ENCODE assay signal across 31 cellular contexts in genomic region chr15:36301931-36302330, GRCh38.
"Had no signal": no experiment of that assay in that cellular context is flagged by ENCODE, and none has a peak within 500 bp of the region (broad histone marks: within the 10 kb centered on the region; RNA-seq: fewer than 3 reads in every experiment).

No MANE protein-coding gene starts in this region.

- H3K36me3 ChIP-seq: brain microvascular endothelial cell, Peyer's patch, SJSA1, WERI-Rb-1 had no signal

- H3K27me3 ChIP-seq: brain microvascular endothelial cell, Peyer's patch, SJSA1 had no signal

- H3K4me1 ChIP-seq: Peyer's patch, SJSA1 had no signal

- H3K4me1 Mint-ChIP-seq: activated CD4-positive, alpha-beta memory T cell treated with anti-CD3 and anti-CD28 coated beads, Interleukin-2, amount 10 ng/mL, durations not matched to agents 7 days and 5 days; activated naive CD8-positive, alpha-beta T cell treated with anti-CD3 and anti-CD28 coated beads for 36 hours; activated T-helper 17 cell treated with anti-CD3 and anti-CD28 coated beads, Interleukin-2, amount 50 U/mL, for 72 hours had no signal

- DNase-seq: activated CD4-positive, alpha-beta memory T cell treated with anti-CD3 and anti-CD28 coated beads, Interleukin-2, amount 10 ng/mL, durations not matched to agents 7 days and 5 days; activated CD4-positive, alpha-beta T cell treated with anti-CD3 and anti-CD28 coated beads for 1 hour; activated CD4-positive, alpha-beta T cell treated with anti-CD3 and anti-CD28 coated beads for 48 hours; activated CD4-positive, CD25-positive, alpha-beta regulatory T cell; activated effector memory CD4-positive, alpha-beta T cell treated with anti-CD3 and anti-CD28 coated beads, Interleukin-2, amount 50 U/mL, for 16 hours; activated naive CD4-positive, alpha-beta T cell; activated naive CD4-positive, alpha-beta T cell treated with anti-CD3 and anti-CD28 coated beads, Interleukin-2, amount 50 U/mL, for 16 hours; activated naive CD8-positive, alpha-beta T cell treated with anti-CD3 and anti-CD28 coated beads for 36 hours; activated T-cell treated with anti-CD3 and anti-CD28 coated beads, Interleukin-2, amount 50 U/mL, for 1 hour; activated T-cell treated with anti-CD3 and anti-CD28 coated beads, Interleukin-2, amount 50 U/mL, for 72 hours; amniotic stem cell; aorta; brain microvascular endothelial cell; central memory CD4-positive, alpha-beta T cell; NCI-H1092 treated with DMSO at 0.1 percent for 48 hours; NCI-H1417; NCI-H146; NCI-H187; NCI-H2029 treated with DMSO at 0.1 percent for 48 hours; NCI-H2107; NCI-H2171; NCI-H226; NCI-H446 treated with DMSO at 0.1 percent for 48 hours; NCI-H524; Peyer's patch; RPMI8226; SHP77 treated with DMSO at 0.1 percent for 48 hours; T1000; WERI-Rb-1 had no signal

- ATAC-seq: activated T-cell treated with anti-CD3 and anti-CD28 coated beads, Interleukin-2, amount 50 U/mL, for 72 hours; activated T-helper 17 cell treated with anti-CD3 and anti-CD28 coated beads, Interleukin-2, amount 50 U/mL, for 72 hours had no signal

- H3K36me3 Mint-ChIP-seq: activated naive CD8-positive, alpha-beta T cell treated with anti-CD3 and anti-CD28 coated beads for 36 hours had no signal

- H3K27me3 Mint-ChIP-seq: activated CD4-positive, alpha-beta memory T cell treated with anti-CD3 and anti-CD28 coated beads, Interleukin-2, amount 10 ng/mL, durations not matched to agents 7 days and 5 days; activated naive CD8-positive, alpha-beta T cell treated with anti-CD3 and anti-CD28 coated beads for 36 hours; activated T-helper 17 cell treated with anti-CD3 and anti-CD28 coated beads, Interleukin-2, amount 50 U/mL, for 72 hours had no signal

- H3K4me3 Mint-ChIP-seq: activated CD4-positive, alpha-beta memory T cell treated with anti-CD3 and anti-CD28 coated beads, Interleukin-2, amount 10 ng/mL, durations not matched to agents 7 days and 5 days; activated naive CD8-positive, alpha-beta T cell treated with anti-CD3 and anti-CD28 coated beads for 36 hours; activated T-cell treated with anti-CD3 and anti-CD28 coated beads, Interleukin-2, amount 50 U/mL, for 72 hours; activated T-helper 17 cell treated with anti-CD3 and anti-CD28 coated beads, Interleukin-2, amount 50 U/mL, for 72 hours had no signal

- H3K9me3 ChIP-seq: Peyer's patch, SJSA1 had no signal

- H3K27ac ChIP-seq: brain microvascular endothelial cell, Peyer's patch, SJSA1, WERI-Rb-1 had no signal

- H3K4me3 ChIP-seq: Peyer's patch, SJSA1 had no signal

- H3K9me3 Mint-ChIP-seq: activated naive CD8-positive, alpha-beta T cell treated with anti-CD3 and anti-CD28 coated beads for 36 hours; activated T-helper 17 cell treated with anti-CD3 and anti-CD28 coated beads, Interleukin-2, amount 50 U/mL, for 72 hours had no signal

- H3K27ac Mint-ChIP-seq: activated CD4-positive, alpha-beta memory T cell treated with anti-CD3 and anti-CD28 coated beads, Interleukin-2, amount 10 ng/mL, durations not matched to agents 7 days and 5 days; activated naive CD8-positive, alpha-beta T cell treated with anti-CD3 and anti-CD28 coated beads for 36 hours; activated T-cell treated with anti-CD3 and anti-CD28 coated beads, Interleukin-2, amount 50 U/mL, for 72 hours; activated T-helper 17 cell treated with anti-CD3 and anti-CD28 coated beads, Interleukin-2, amount 50 U/mL, for 72 hours had no signal
